Comparison of ENCODE assay signal across 8 cellular contexts in the genomic region with DNA sequence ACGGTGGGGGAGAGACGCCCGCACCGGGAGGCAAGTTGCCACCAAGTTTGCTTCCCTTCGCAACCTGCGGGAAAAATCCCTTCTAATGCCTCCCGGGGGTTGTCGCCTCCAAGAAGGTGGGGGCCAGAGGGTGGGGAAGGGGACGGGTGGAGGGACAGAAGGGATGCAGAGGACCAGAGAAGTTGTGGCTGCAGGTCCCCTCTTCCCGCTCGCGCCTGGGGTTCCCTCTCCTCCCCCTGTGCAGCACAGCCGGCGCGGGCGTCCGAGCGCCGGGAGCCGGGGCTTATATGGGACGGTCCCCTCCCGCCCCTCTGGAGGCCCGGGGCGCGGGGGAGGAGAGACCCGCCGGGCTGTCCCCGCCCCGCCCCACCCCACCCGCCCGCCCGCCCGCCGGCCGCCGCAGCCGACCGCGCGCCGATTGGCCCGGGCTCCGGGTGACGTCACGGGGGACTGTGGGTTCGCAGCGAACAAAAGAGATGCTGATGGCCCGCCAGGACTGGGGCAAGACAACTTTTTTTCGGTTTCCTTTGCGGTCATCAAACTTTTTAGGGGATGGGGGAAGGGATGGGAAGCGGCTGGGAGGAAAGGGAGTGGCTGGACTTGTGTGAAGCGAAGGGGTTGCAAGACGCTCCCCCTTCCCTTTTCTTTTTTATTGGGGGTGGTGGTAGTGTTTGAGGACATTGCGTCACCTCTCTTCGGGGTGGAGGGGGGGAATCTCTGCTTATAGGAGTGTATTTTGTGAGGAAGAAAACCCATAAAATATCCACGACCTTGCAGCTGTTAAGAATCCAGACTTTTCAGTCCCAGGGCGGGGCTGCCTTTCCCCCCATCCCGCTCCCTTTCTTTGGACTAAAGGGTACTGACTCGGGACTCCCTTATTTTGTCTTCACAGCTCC. TPM values are rescaled to one million over a fixed set of nuclear protein-coding genes. Genes with fewer than 3 reads are reported as not detected.
A peak's percentile ranks its signal among the peaks of the same experiment; 100 is the strongest.
DNase-seq lines count a peak whose midpoint lies in the region; TF ChIP-seq lines count a peak whose summit lies in the region.

FN1 (minus strand) TSS at position 260 of the 896 bp plus-strand sequence. CDS start 266 bp downstream, outside the sequence.

- in situ Hi-C loops in HAP-1 (cut with MboI; ENCODE audit: low sequenced_read_pairs), result no loop called here

- H3K27ac ChIP-seq in colonic mucosa, result peak within 1 kb of the TSS; percentile 71

- H3K4me1 ChIP-seq in HAP-1, result peaks cover 4% of the 10 kb centered on the region; the same call in 1 of the 2 replicates
- no peaks in the 10 kb centered on the region for H3K4me1 ChIP-seq in colonic mucosa

- H3K9me3 ChIP-seq in HAP-1 (no peaks in the 10 kb centered on the region), colonic mucosa (no peaks in the 10 kb centered on the region)

- H3K27me3 ChIP-seq in GM06990 (replicated peaks; ENCODE audit: control insufficient read depth, insufficient read depth, low read length) (no peaks in the 10 kb centered on the region), HAP-1 (ENCODE audit: low read depth) (peaks cover 19% of the 10 kb centered on the region), colonic mucosa (no peaks in the 10 kb centered on the region), kidney epithelial cell (ENCODE audit: control insufficient read depth, insufficient read depth, low read length) (no peaks in the 10 kb centered on the region)

- peak; percentile 55 for DNase-seq in GM06990 (ENCODE audit: extremely low read depth, insufficient read length)
- peak; percentile 76 to 93 for DNase-seq in HAP-1 (ENCODE audit: low spot score in 2 of 2)
- peak; percentile 51 for DNase-seq in NCI-H1105 (lab: John Stamatoyannopoulos, UW)
- DNase-seq in activated CD4-positive, alpha-beta T cell treated with anti-CD3 and anti-CD28 coated beads for 4 hours, result peak; percentile 48 to 52
- peak; percentile 91 for DNase-seq in colonic mucosa
- DNase-seq in kidney epithelial cell (ENCODE audit: low read depth), result peak; percentile 91
- peak; percentile 83 for DNase-seq in stimulated activated CD4-positive, alpha-beta T cell treated with anti-CD3 and anti-CD28 coated beads, Interleukin-15, amount 100 ng/mL, for 24 hours
- DNase-seq in NK-92 treated with Interleukin-12 subunit alpha and Interleukin-12 subunit beta, amount 100 ng/mL, for 24 hours (lab: John Stamatoyannopoulos, UW), result no peak

- peak within 1 kb of the TSS; percentile 56 to 68 for H3K9ac ChIP-seq in colonic mucosa (ENCODE audit: low read depth in 2 of 2, low read length in 2 of 2)

- intact Hi-C loops in colonic mucosa (cut with DNase I), result no loop called here

- peak within 1 kb of the TSS; percentile 62 for H3K4me3 ChIP-seq in GM06990 (replicated peaks; ENCODE audit: low read depth, low read length)
- peak within 1 kb of the TSS; percentile 60 for H3K4me3 ChIP-seq in HAP-1
- H3K4me3 ChIP-seq in colonic mucosa, result peak within 1 kb of the TSS; percentile 44
- H3K4me3 ChIP-seq in kidney epithelial cell (ENCODE audit: low read depth, low read length), result peak within 1 kb of the TSS; percentile 78

- H3K36me3 ChIP-seq in GM06990 (ENCODE audit: control insufficient read depth, insufficient read depth, low read length), result no peaks in the 10 kb centered on the region
- H3K36me3 ChIP-seq in HAP-1 (replicated peaks), result no peaks in the 10 kb centered on the region; the same call in 1 of the 2 replicates
- no peaks in the 10 kb centered on the region for H3K36me3 ChIP-seq in colonic mucosa
- peaks cover 2% of the 10 kb centered on the region for H3K36me3 ChIP-seq in kidney epithelial cell (ENCODE audit: control insufficient read depth, insufficient read depth, low read length)

- TF ChIP-seq CTCF in GM06990 (IDR thresholded peaks at IDR 0.05; ENCODE audit: insufficient read depth, low read length, poor library complexity, severe bottlenecking), result no peak
- TF ChIP-seq CTCF in colonic mucosa (IDR thresholded peaks at IDR 0.05), result no peak
- no peak for TF ChIP-seq CTCF in kidney epithelial cell (IDR thresholded peaks at IDR 0.05; ENCODE audit: insufficient read depth, low read length, poor library complexity, severe bottlenecking)

RNA-seq across cellular contexts. Expression of gene FN1, which starts in this region (rescaled TPM):
- total RNA-seq in colonic mucosa, result 100 to 1,000 TPM; 115 to 315 TPM
- total RNA-seq in kidney epithelial cell, result 2,584 and 2,610 TPM in 2 replicates
